In genomic region chr17:65483438-65483837, GRCh38 we compare ENCODE assay signal across 24 cellular contexts.
DNase-seq lines count a peak whose midpoint lies in the region; ATAC-seq, FAIRE-seq and TF ChIP-seq lines count a peak whose summit lies in the region.
"Had no signal": no experiment of that assay in that cellular context is flagged by ENCODE, and none has a peak within 500 bp of the region (broad histone marks: within the 10 kb centered on the region; RNA-seq: fewer than 3 reads in every experiment).

No MANE protein-coding gene starts in this region.

- H3K27ac Mint-ChIP-seq in natural killer cell treated with Interleukin-12 subunit alpha and Interleukin-12 subunit beta and Interleukin-15 and Interleukin-18, amount 100 ng/mL, for 72 hours, result no peak overlapping the region
- H3K27ac Mint-ChIP-seq in natural killer cell, result no peak overlapping the region
- H3K27ac Mint-ChIP-seq: CD4-positive, alpha-beta T cell; CD8-positive, alpha-beta T cell had no signal

- H3K36me3 Mint-ChIP-seq in natural killer cell treated with Interleukin-12 subunit alpha and Interleukin-12 subunit beta and Interleukin-15 and Interleukin-18, amount 100 ng/mL, for 72 hours, result no peaks in the 10 kb centered on the region
- no peaks in the 10 kb centered on the region for H3K36me3 Mint-ChIP-seq in natural killer cell
- H3K36me3 Mint-ChIP-seq: CD8-positive, alpha-beta T cell had no signal

- H3K36me3 ChIP-seq in K562 (ENCODE audit: control insufficient read depth, insufficient read depth, low read length), result no peaks in the 10 kb centered on the region
- no peaks in the 10 kb centered on the region for H3K36me3 ChIP-seq in sigmoid colon
- H3K36me3 ChIP-seq: BE2C, BLaER1 had no signal

- CTCF ChIA-PET in K562 (lab: Yijun Ruan, JAX; ENCODE audit: low intra/inter-chr PET ratio), result no interaction called here

- H3K27me3 Mint-ChIP-seq in natural killer cell treated with Interleukin-12 subunit alpha and Interleukin-12 subunit beta and Interleukin-15 and Interleukin-18, amount 100 ng/mL, for 72 hours, result peaks cover 0 to 12% of the 10 kb centered on the region in 2 donors
- H3K27me3 Mint-ChIP-seq in natural killer cell (ENCODE audit: low read depth in 2 of 2), result peaks cover 6 to 12% of the 10 kb centered on the region in 2 donors

- FAIRE-seq in K562 (lab: Jason Lieb, UNC), result no peak
- peak; percentile 78 for FAIRE-seq in urothelium cell line (lab: Jason Lieb, UNC)
- FAIRE-seq: A204.1, D721Med, G401.6, GM12891, GM19239 had no signal

- H3K9me1 ChIP-seq in K562 (ENCODE audit: control insufficient read depth, insufficient read depth, low read length), result no peaks in the 10 kb centered on the region

- no peak for TF ChIP-seq POLR2A in K562 (conservative IDR thresholded peaks at IDR 0.05)
- TF ChIP-seq POLR2A in sigmoid colon (IDR thresholded peaks at IDR 0.05), result no peak

- H3K4me1 ChIP-seq in K562 (replicated peaks in 1 of 2; ENCODE audit: control insufficient read depth in 2 of 2, insufficient read depth in 2 of 2, low read length in 2 of 2) (no peaks in the 10 kb centered on the region), sigmoid colon (no peaks in the 10 kb centered on the region)
- H3K4me1 ChIP-seq: BE2C, BLaER1, Caco-2 had no signal

- no peaks in the 10 kb centered on the region for H4K20me1 ChIP-seq in K562 (replicated peaks; ENCODE audit: control insufficient read depth, insufficient read depth, low read length)
- H4K20me1 ChIP-seq: BLaER1 had no signal

- no peak overlapping the region for H3K9ac ChIP-seq in K562 (ENCODE audit: insufficient read depth in 1 of 2, low read depth in 2 of 2, low read length in 2 of 2)
- H3K9ac ChIP-seq: BLaER1 had no signal

- no peaks in the 10 kb centered on the region for H3K9me3 Mint-ChIP-seq in natural killer cell treated with Interleukin-12 subunit alpha and Interleukin-12 subunit beta and Interleukin-15 and Interleukin-18, amount 100 ng/mL, for 72 hours
- H3K9me3 Mint-ChIP-seq in natural killer cell, result no peaks in the 10 kb centered on the region
- H3K9me3 Mint-ChIP-seq: CD4-positive, alpha-beta T cell; CD8-positive, alpha-beta T cell had no signal

- TF ChIP-seq EP300 in K562 (IDR thresholded peaks at IDR 0.05; ENCODE audit: low read length), result no peak
- TF ChIP-seq EP300 in sigmoid colon (IDR thresholded peaks at IDR 0.05), result no peak

- TF ChIP-seq CTCF in natural killer cell (IDR thresholded peaks at IDR 0.05), result no peak
- TF ChIP-seq CTCF in K562 (IDR thresholded peaks at IDR 0.05 in 2 of 3, conservative IDR thresholded peaks at IDR 0.05 in 1 of 3; ENCODE audit: insufficient read depth in 2 of 3, low read depth in 1 of 3, low read length in 3 of 3), result no peak
- TF ChIP-seq CTCF in sigmoid colon (IDR thresholded peaks at IDR 0.05), result no peak

- intact Hi-C loops in natural killer cell (cut with micrococcal nuclease) (no loop called here), K562 (cut with micrococcal nuclease) (no loop called here), sigmoid colon (cut with DNase I) (no loop called here)

- H3K79me2 ChIP-seq in K562 (ENCODE audit: control insufficient read depth, insufficient read depth, low read length), result no peaks in the 10 kb centered on the region

- in situ Hi-C loops in K562 (cut with MboI), result no loop called here

- H3K27me3 ChIP-seq in K562 (ENCODE audit: control insufficient read depth in 2 of 2, insufficient read depth in 2 of 2, low read length in 2 of 2) (peaks cover 6 to 30% of the 10 kb centered on the region in 2 experiments; a peak in 3 of 5 replicates), sigmoid colon (no peaks in the 10 kb centered on the region)
- H3K27me3 ChIP-seq: BE2C, BLaER1 had no signal

- DNase-seq in natural killer cell treated with Interleukin-12 subunit alpha and Interleukin-12 subunit beta and Interleukin-15 and Interleukin-18, amount 100 ng/mL, for 72 hours (ENCODE audit: low spot score), result peak; percentile 35
- no peak for DNase-seq in natural killer cell
- no peak for DNase-seq in K562 (ENCODE audit: extremely low read depth in 1 of 4, low spot score in 3 of 4)
- DNase-seq in sigmoid colon, result peak; percentile 19
- DNase-seq in urothelium cell line (ENCODE audit: low spot score), result no peak
- DNase-seq in kidney glomerular epithelial cell (lab: John Stamatoyannopoulos, UW), result no peak
- no peak for DNase-seq in HK-2 (ENCODE audit: unreplicated experiment)
- no peak for DNase-seq in HUDEP-2 (lab: John Stamatoyannopoulos, UW; ENCODE audit: unreplicated experiment in 76 of 76)
- DNase-seq: 8988T; ACHN; BE2C; Caco-2; Calu3; CD4-positive, alpha-beta T cell; CD8-positive, alpha-beta T cell; DMS79 treated with DMSO at 0.1 percent for 48 hours; GF-D8 had no signal

- no peak overlapping the region for H3K4me2 ChIP-seq in K562 (ENCODE audit: insufficient read depth, low read length)
- H3K4me2 ChIP-seq: BLaER1 had no signal

- 0% methylated on average over 8 of the region's 10 CpGs for WGBS in K562 (ENCODE audit: insufficient coverage, low coverage, missing lambda C conversion rate)
- 86 to 90% methylated on average over 10 of the region's 10 CpGs for WGBS in sigmoid colon, 2 donors

- H2AFZ ChIP-seq in K562 (ENCODE audit: low read depth, low read length), result no peak overlapping the region

- no peak overlapping the region for H3K4me3 Mint-ChIP-seq in natural killer cell treated with Interleukin-12 subunit alpha and Interleukin-12 subunit beta and Interleukin-15 and Interleukin-18, amount 100 ng/mL, for 72 hours
- no peak overlapping the region for H3K4me3 Mint-ChIP-seq in natural killer cell
- H3K4me3 Mint-ChIP-seq: CD4-positive, alpha-beta T cell; CD8-positive, alpha-beta T cell had no signal

- POLR2A ChIA-PET in K562 (lab: Yijun Ruan, JAX), result interaction anchor here (1.2 kb wide), 2 partner anchors 10 to 11 kb away, joined by 5 to 6 read pairs; no protein-coding TSS in a partner anchor

- no peaks in the 10 kb centered on the region for H3K9me3 ChIP-seq in K562 (replicated peaks; ENCODE audit: control insufficient read depth, insufficient read depth, low read depth, low read length)
- H3K9me3 ChIP-seq in sigmoid colon, result no peaks in the 10 kb centered on the region
- H3K9me3 ChIP-seq: BE2C, BLaER1 had no signal

- H3K4me3 ChIP-seq in K562 (no peak overlapping the region), sigmoid colon (no peak overlapping the region)
- H3K4me3 ChIP-seq: BLaER1 had no signal

- ATAC-seq in natural killer cell treated with Interleukin-12 subunit alpha and Interleukin-12 subunit beta and Interleukin-15 and Interleukin-18, amount 100 ng/mL, for 72 hours, result no peak
- ATAC-seq in natural killer cell (no peak), K562 (no peak)
- ATAC-seq: CD8-positive, alpha-beta T cell had no signal

- TF ChIP-seq RAD21 in K562 (CRISPR knock-in tag; conservative IDR thresholded peaks at IDR 0.05 in 1 of 2, IDR thresholded peaks at IDR 0.05 in 1 of 2), result no peak

- H3K4me1 Mint-ChIP-seq in natural killer cell treated with Interleukin-12 subunit alpha and Interleukin-12 subunit beta and Interleukin-15 and Interleukin-18, amount 100 ng/mL, for 72 hours (ENCODE audit: low read depth in 2 of 2), result no peaks in the 10 kb centered on the region
- no peaks in the 10 kb centered on the region for H3K4me1 Mint-ChIP-seq in natural killer cell

- H3K27ac ChIP-seq in K562 (ENCODE audit: extremely low read depth, low read depth, low read length) (no peak overlapping the region), sigmoid colon (no peak overlapping the region)
- H3K27ac ChIP-seq: BLaER1, C4-2B had no signal

- BruUV-seq in K562 (replicated peaks; lab: Mats Ljungman, UMichigan), result no TSS peak

TF ChIP-seq in K562, 482 proteins besides CTCF, POLR2A, EP300 and RAD21:
- TF ChIP-seq NFXL1 (CRISPR knock-in tag; IDR thresholded peaks at IDR 0.05), result no peak
- peak; percentile 27 for TF ChIP-seq PCBP1 (IDR thresholded peaks at IDR 0.05; ENCODE audit: low read depth, low read length, poor library complexity, severe bottlenecking)
- no peak for TF ChIP-seq ELF2 (CRISPR knock-in tag; IDR thresholded peaks at IDR 0.05)
- TF ChIP-seq FOXK2 (conservative IDR thresholded peaks at IDR 0.05 in 1 of 2, IDR thresholded peaks at IDR 0.05 in 1 of 2; ENCODE audit: low read depth in 2 of 2), result no peak
- no peak for TF ChIP-seq RBFOX2 (IDR thresholded peaks at IDR 0.05; ENCODE audit: low read depth, low read length)
- no peak for TF ChIP-seq HNRNPK (IDR thresholded peaks at IDR 0.05; ENCODE audit: low read depth, low read length, poor library complexity, severe bottlenecking)
- no peak for TF ChIP-seq DDX20 (tag; IDR thresholded peaks at IDR 0.05; ENCODE audit: low read depth)
- no peak for TF ChIP-seq HDAC1 (IDR thresholded peaks at IDR 0.05)
- no peak for TF ChIP-seq MYBL2 (IDR thresholded peaks at IDR 0.05; ENCODE audit: low read depth)
- TF ChIP-seq MYBL2 (CRISPR knock-in tag; IDR thresholded peaks at IDR 0.05; ENCODE audit: borderline replicate concordance), result no peak

Comparison
In these comparisons a context has a peak if more than half of its experiments do, and no peak if none do; other contexts are left out.
1. DNase-seq: peak in natural killer cell treated with Interleukin-12 subunit alpha and Interleukin-12 subunit beta and Interleukin-15 and Interleukin-18, amount 100 ng/mL, for 72 hours (single experiment) and sigmoid colon (single experiment); none in natural killer cell (single experiment), K562 (0 of 4), urothelium cell line (single experiment), kidney glomerular epithelial cell (single experiment), HK-2 (single experiment) and HUDEP-2 (0 of 76).